Comparison of ENCODE assay signal across 8 cellular contexts in the genomic region with DNA sequence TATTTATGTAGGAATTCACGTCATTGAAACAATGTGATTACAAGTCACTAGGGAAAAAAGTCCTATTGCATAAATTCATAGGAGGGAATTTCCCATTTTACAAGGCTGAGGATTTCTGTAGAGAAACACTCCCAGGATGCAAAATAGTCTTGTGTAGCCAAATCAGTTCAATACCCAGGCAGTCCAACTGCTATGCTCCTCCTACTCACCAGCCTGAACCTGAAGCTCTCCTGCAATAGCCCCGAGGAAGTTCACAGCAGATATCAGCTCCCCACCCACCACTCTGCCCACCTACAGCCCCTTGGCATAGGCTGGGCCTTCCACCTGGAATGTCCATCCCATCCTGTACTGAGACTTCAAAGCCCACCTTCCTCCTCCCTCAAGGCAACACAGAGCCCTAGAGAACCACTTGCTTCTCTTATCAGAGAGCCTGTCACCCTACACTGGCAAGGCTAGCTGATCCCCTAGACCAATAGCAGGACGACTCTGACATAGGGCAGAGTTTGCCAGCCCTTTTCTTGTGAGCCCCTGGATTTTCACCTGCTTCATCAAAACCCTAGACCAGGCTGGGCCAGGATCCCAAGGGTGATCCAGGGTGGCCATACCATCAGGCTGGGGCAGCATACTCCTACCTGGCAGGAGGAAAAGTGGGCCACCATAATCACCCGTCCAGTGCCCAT. TPM values are rescaled to one million over a fixed set of nuclear protein-coding genes. Genes with fewer than 3 reads are reported as not detected.
A peak's percentile ranks its signal among the peaks of the same experiment; 100 is the strongest.
DNase-seq lines count a peak whose midpoint lies in the region; ATAC-seq and FAIRE-seq lines count a peak whose summit lies in the region.

No MANE protein-coding gene starts in this region.

- no peaks in the 10 kb centered on the region for H3K27me3 Mint-ChIP-seq in naive thymus-derived CD4-positive, alpha-beta T cell

- H3K9me3 ChIP-seq in naive thymus-derived CD4-positive, alpha-beta T cell (ENCODE audit: control insufficient read depth in 2 of 3, low read length in 3 of 3): no peaks in the 10 kb centered on the region

- CTCF ChIA-PET in naive thymus-derived CD4-positive, alpha-beta T cell (lab: Charles Lee): interaction anchor here (0.7 to 0.9 kb wide), 2 partner anchors 20 to 73 kb away, joined by 3 read pairs; no protein-coding TSS in a partner anchor

- peaks cover 17 to 53% (median 43%) of the 10 kb centered on the region in 7 donors for H3K4me1 Mint-ChIP-seq in naive thymus-derived CD4-positive, alpha-beta T cell

- peak overlapping the region; percentile 68 to 90 (median 81) for H3K27ac Mint-ChIP-seq in naive thymus-derived CD4-positive, alpha-beta T cell

- H3K9me3 Mint-ChIP-seq in naive thymus-derived CD4-positive, alpha-beta T cell: peaks cover 0 to 10% (median 0%) of the 10 kb centered on the region in 11 donors

- peak overlapping the region; percentile 81 to 91 (median 86) for H3K4me3 Mint-ChIP-seq in naive thymus-derived CD4-positive, alpha-beta T cell

- intact Hi-C loops in naive thymus-derived CD4-positive, alpha-beta T cell (cut with micrococcal nuclease): loop anchor here (5.0 to 10.0 kb wide), 7 partner anchors 85 to 585 kb away; a partner anchor contains a TSS

- FAIRE-seq in GM19239 (lab: Jason Lieb, UNC): no peak

- no peak overlapping the region for H3K4me3 ChIP-seq in naive thymus-derived CD4-positive, alpha-beta T cell (ENCODE audit: low read length)

- peaks cover 4 to 20% (median 11%) of the 10 kb centered on the region in 5 donors for H3K36me3 Mint-ChIP-seq in naive thymus-derived CD4-positive, alpha-beta T cell

- POLR2A ChIA-PET in naive thymus-derived CD4-positive, alpha-beta T cell (lab: Charles Lee): no interaction called here

- peak overlapping the region; percentile 83 for H3K27ac ChIP-seq in naive thymus-derived CD4-positive, alpha-beta T cell (ENCODE audit: low read depth, low read length)

- H3K36me3 ChIP-seq in naive thymus-derived CD4-positive, alpha-beta T cell (ENCODE audit: control insufficient read depth in 2 of 3, insufficient read depth in 3 of 3, low read length in 3 of 3): peaks cover 0 to 16% (median 0%) of the 10 kb centered on the region in 3 experiments

- peaks cover 15 to 18% of the 10 kb centered on the region in 2 donors for H3K4me1 ChIP-seq in naive thymus-derived CD4-positive, alpha-beta T cell (ENCODE audit: control insufficient read depth in 2 of 2, insufficient read depth in 2 of 2, low read length in 2 of 2)

- DNase-seq in NCI-H2227 (lab: John Stamatoyannopoulos, UW; ENCODE audit: unreplicated experiment) (peak; percentile 13), NCI-H2227 treated with DMSO at 0.1 percent for 48 hours (lab: John Stamatoyannopoulos, UW) (no peak), NCI-H69 (lab: John Stamatoyannopoulos, UW) (peak; percentile 14), dedifferentiated amniotic fluid mesenchymal stem cell (ENCODE audit: extremely low spot score) (peak; percentile 21), COLO829 (ENCODE audit: low spot score) (no peak), GM19239 (ENCODE audit: insufficient read length, low spot score) (no peak)
- no peak for DNase-seq in naive thymus-derived CD4-positive, alpha-beta T cell

- H3K27me3 ChIP-seq in naive thymus-derived CD4-positive, alpha-beta T cell (ENCODE audit: control insufficient read depth in 2 of 2, insufficient read depth in 2 of 2, low read length in 2 of 2): no peaks in the 10 kb centered on the region

- no peak for ATAC-seq in naive thymus-derived CD4-positive, alpha-beta T cell
- ATAC-seq in GM18498 (IDR thresholded peaks at IDR 0.05; ENCODE audit: unreplicated experiment): no peak

RNA-seq across cellular contexts. Expression of a gene that starts 1.5 kb away (rescaled TPM):
- 10 to 100 TPM; 41.3 to 64.4 (median 44.9) TPM for total RNA-seq in naive thymus-derived CD4-positive, alpha-beta T cell
- polyA plus RNA-seq in naive thymus-derived CD4-positive, alpha-beta T cell: 10 to 100 TPM; 10.7 to 15.2 TPM

RNA-seq across cellular contexts. Expression of a gene that starts 42.8 kb away (rescaled TPM):
- 10 to 100 TPM in 3 of 5 experiments, 1 to 10 TPM in 2; 3.7 to 17.9 (median 11.4) TPM for total RNA-seq in naive thymus-derived CD4-positive, alpha-beta T cell
- polyA plus RNA-seq in naive thymus-derived CD4-positive, alpha-beta T cell: 10 to 100 TPM in 1 of 2 donors, 1 to 10 TPM in 1; 7.7 to 17.1 TPM

RNA-seq across cellular contexts. Expression of a gene that starts 58.4 kb away (rescaled TPM):
- 100 to 1,000 TPM; 121 to 175 (median 144) TPM for total RNA-seq in naive thymus-derived CD4-positive, alpha-beta T cell
- 10 to 100 TPM; 37.3 to 90.6 TPM for polyA plus RNA-seq in naive thymus-derived CD4-positive, alpha-beta T cell

RNA-seq across cellular contexts. Expression of a gene that starts 59.1 kb away (rescaled TPM):
- 10 to 100 TPM in 4 of 5 experiments, 1 to 10 TPM in 1; 8.8 to 16.7 (median 15.6) TPM for total RNA-seq in naive thymus-derived CD4-positive, alpha-beta T cell
- 10 to 100 TPM; 12.3 to 20.1 TPM for polyA plus RNA-seq in naive thymus-derived CD4-positive, alpha-beta T cell

Comparison
In these comparisons a context has a peak if more than half of its experiments do, and no peak if none do; other contexts are left out.
1. DNase-seq: peak in NCI-H2227 (single experiment), NCI-H69 (single experiment) and dedifferentiated amniotic fluid mesenchymal stem cell (single experiment); none in NCI-H2227 treated with DMSO at 0.1 percent for 48 hours (single experiment), naive thymus-derived CD4-positive, alpha-beta T cell (0 of 9), COLO829 (single experiment) and GM19239 (single experiment).